17 cellular contexts compared by ENCODE assay signal in the genomic region with DNA sequence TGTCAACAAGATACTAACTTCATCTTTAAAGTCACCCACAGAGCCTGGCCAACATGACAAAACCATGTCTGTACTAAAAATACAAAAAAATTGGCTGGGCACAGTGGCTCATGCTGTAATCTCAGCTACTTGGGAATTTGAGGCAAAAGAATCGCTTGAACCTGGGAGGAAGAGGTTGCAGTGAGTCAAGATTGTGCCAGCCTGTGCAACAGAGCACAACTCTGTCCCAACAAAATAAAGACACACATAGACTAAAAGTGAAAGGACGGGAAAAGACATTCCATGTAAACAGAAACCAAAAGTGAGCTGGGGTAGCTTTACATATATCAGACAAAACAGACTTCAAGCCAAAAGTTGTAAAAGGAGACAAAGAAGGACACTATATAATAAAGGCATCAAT. TPM values are rescaled to one million over a fixed set of nuclear protein-coding genes. Genes with fewer than 3 reads are reported as not detected.
DNase-seq lines count a peak whose midpoint lies in the region; ATAC-seq, FAIRE-seq and TF ChIP-seq lines count a peak whose summit lies in the region.
"Had no signal": no experiment of that assay in that cellular context is flagged by ENCODE, and none has a peak within 500 bp of the region (broad histone marks: within the 10 kb centered on the region; RNA-seq: fewer than 3 reads in every experiment).

No MANE protein-coding gene starts in this region.

- no TSS peak for BruUV-seq in GM12878 (replicated peaks; lab: Mats Ljungman, UMichigan)

- no peak overlapping the region for H2AFZ ChIP-seq in GM12878 (ENCODE audit: control insufficient read depth, low read depth, low read length)

- H3K4me3 ChIP-seq in A549 (no peak overlapping the region), GM12878 (no peak overlapping the region), upper lobe of left lung (peak overlapping the region in 2 of 4 donors; percentile 0 to 3)

- SMC1A ChIA-PET in GM12878 (lab: Charles Lee; ENCODE audit: uncharacterized antibody, unreplicated experiment), result interaction anchor here (0.7 to 4.5 kb wide), 12 partner anchors 10 to 321 kb away, joined by 3 to 22 read pairs (median 5); no protein-coding TSS in a partner anchor

- H3K36me3 ChIP-seq in GM12878 (ENCODE audit: control insufficient read depth in 2 of 2, insufficient read depth in 2 of 2, low read length in 1 of 2), result peaks cover 0 to 7% of the 10 kb centered on the region in 2 experiments; a peak in 2 of 4 replicates
- no peaks in the 10 kb centered on the region for H3K36me3 ChIP-seq in upper lobe of left lung
- H3K36me3 ChIP-seq: brain microvascular endothelial cell had no signal

- H3K27me3 Mint-ChIP-seq in memory B cell, result no peaks in the 10 kb centered on the region

- no peak for TF ChIP-seq POLR2A in A549 (IDR thresholded peaks at IDR 0.05; ENCODE audit: low read length)
- no peak for TF ChIP-seq POLR2A in GM12878 (IDR thresholded peaks at IDR 0.05; ENCODE audit: low read depth, low read length)
- no peak for TF ChIP-seq POLR2A in upper lobe of left lung (IDR thresholded peaks at IDR 0.05)

- H3K9ac ChIP-seq in GM12878 (ENCODE audit: control insufficient read depth, insufficient read depth, low read length), result no peak overlapping the region

- 90% methylated on average over 2 of the region's 2 CpGs for WGBS in A549 (ENCODE audit: missing lambda C conversion rate)
- 48% methylated on average over 2 of the region's 2 CpGs for WGBS in GM12878 (ENCODE audit: insufficient coverage, insufficient replicate concordance, low lambda C conversion rate, missing lambda C conversion rate)
- 30 to 36% methylated on average over 2 of the region's 2 CpGs for WGBS in upper lobe of left lung, 2 donors

- H3K36me3 Mint-ChIP-seq in memory B cell, result peaks cover 21% of the 10 kb centered on the region

- FAIRE-seq in A549 (lab: Jason Lieb, UNC) (no peak), GM12878 (lab: Jason Lieb, UNC) (no peak)
- FAIRE-seq: G401.6 had no signal

- CTCF ChIA-PET in A549 (lab: Yijun Ruan, JAX), result interaction anchor here (0.5 to 2.7 kb wide), 2 partner anchors 10 to 435 kb away, joined by 3 to 14 read pairs; no protein-coding TSS in a partner anchor
- CTCF ChIA-PET in GM12878 (lab: Yijun Ruan, JAX), result interaction anchor here (0.8 to 2.8 kb wide), 7 partner anchors 10 to 34 kb away, joined by 3 to 27 read pairs (median 3); partner anchors contain the start of gene USP34

- POLR2A ChIA-PET in A549 (lab: Yijun Ruan, JAX), result no interaction called here
- POLR2A ChIA-PET in GM12878 (lab: Charles Lee), result interaction anchor here (1.0 to 2.7 kb wide), 5 partner anchors 10 to 32 kb away, joined by 3 to 11 read pairs (median 4); no protein-coding TSS in a partner anchor

- H3K9me3 Mint-ChIP-seq in memory B cell, result peaks cover 5% of the 10 kb centered on the region

- peaks cover 46% of the 10 kb centered on the region for H3K4me1 ChIP-seq in A549
- peaks cover 37% of the 10 kb centered on the region for H3K4me1 ChIP-seq in GM12878 (ENCODE audit: control insufficient read depth, insufficient read depth, low read length)
- H3K4me1 ChIP-seq in upper lobe of left lung, result peaks cover 43 to 63% (median 53%) of the 10 kb centered on the region in 4 donors

- TF ChIP-seq RAD21 in A549 (conservative IDR thresholded peaks at IDR 0.05 in 1 of 2, IDR thresholded peaks at IDR 0.05 in 1 of 2), result no peak
- TF ChIP-seq RAD21 in GM12878 (IDR thresholded peaks at IDR 0.05; ENCODE audit: insufficient read depth, low read depth, low read length), result no peak

- in situ Hi-C loops in GM12878 (cut with MboI), result no loop called here

- H4K20me1 ChIP-seq in GM12878 (ENCODE audit: control insufficient read depth, insufficient read depth), result peaks cover 10% of the 10 kb centered on the region; the same call in 1 of the 2 replicates

- no peak for DNase-seq in A549 (ENCODE audit: low read depth in 1 of 2, low spot score in 1 of 2)
- peak; percentile 32 for DNase-seq in EH (ENCODE audit: low read depth)
- no peak for DNase-seq in GM12878 (ENCODE audit: low read depth, low spot score)
- DNase-seq in memory B cell (ENCODE audit: low spot score in 2 of 2), result no peak
- no peak for DNase-seq in COR-L47 (lab: John Stamatoyannopoulos, UW)
- no peak for DNase-seq in HuH-7.5 (ENCODE audit: low spot score)
- no peak for DNase-seq in upper lobe of left lung
- DNase-seq: activated T-cell treated with anti-CD3 and anti-CD28 coated beads, Interleukin-2, amount 50 U/mL, for 1 hour; brain microvascular endothelial cell; C1 segment of cervical spinal cord; hypothalamus; NCI-H1436; NCI-H526; SHP77 treated with DMSO at 0.1 percent for 48 hours had no signal

- TF ChIP-seq CTCF in A549 (IDR thresholded peaks at IDR 0.05) (no peak), GM12878 (IDR thresholded peaks at IDR 0.05 in 2 of 3, conservative IDR thresholded peaks at IDR 0.05 in 1 of 3; ENCODE audit: control insufficient read depth in 2 of 3, extremely low read depth in 1 of 3, insufficient read depth in 1 of 3, low read depth in 3 of 3, low read length in 3 of 3) (no peak), upper lobe of left lung (IDR thresholded peaks at IDR 0.05) (no peak)

- peak overlapping the region; percentile 17 for H3K27ac Mint-ChIP-seq in memory B cell

- peaks cover 46% of the 10 kb centered on the region for H3K4me1 Mint-ChIP-seq in memory B cell

- H3K9me3 ChIP-seq in A549, result no peaks in the 10 kb centered on the region
- H3K9me3 ChIP-seq in GM12878 (replicated peaks; ENCODE audit: control insufficient read depth, insufficient read depth, low read length), result no peaks in the 10 kb centered on the region; the same call in 1 of the 3 replicates
- H3K9me3 ChIP-seq in upper lobe of left lung, result no peaks in the 10 kb centered on the region

- peaks cover 88% of the 10 kb centered on the region for H3K79me2 ChIP-seq in GM12878 (ENCODE audit: control insufficient read depth, insufficient read depth, low read length)

- ATAC-seq in A549 (no peak), GM12878 (peak; percentile 9), memory B cell (ENCODE audit: low read depth) (no peak), HG03039 (IDR thresholded peaks at IDR 0.05; ENCODE audit: unreplicated experiment) (no peak), upper lobe of left lung (ENCODE audit: low FRiP score in 2 of 2) (no peak)

- H3K27me3 ChIP-seq in GM12878 (replicated peaks in 1 of 2; ENCODE audit: control insufficient read depth in 2 of 2, insufficient read depth in 2 of 2, low read length in 1 of 2), result no peaks in the 10 kb centered on the region
- H3K27me3 ChIP-seq in upper lobe of left lung, result no peaks in the 10 kb centered on the region
- H3K27me3 ChIP-seq: brain microvascular endothelial cell had no signal

- intact Hi-C loops in GM12878 (cut with micrococcal nuclease; ENCODE audit: unreplicated experiment), result no loop called here

- H3K27ac ChIP-seq in A549, result no peak overlapping the region
- no peak overlapping the region for H3K27ac ChIP-seq in GM12878 (ENCODE audit: control insufficient read depth, insufficient read depth)
- peak overlapping the region in 2 of 4 donors; percentile 4 to 61 for H3K27ac ChIP-seq in upper lobe of left lung
- H3K27ac ChIP-seq: brain microvascular endothelial cell, VCaP had no signal

- RAD21 ChIA-PET in GM12878 (lab: Charles Lee; ENCODE audit: unreplicated experiment), result interaction anchor here (0.9 to 3.0 kb wide), 2 partner anchors 10 to 16 kb away, joined by 3 to 20 read pairs; no protein-coding TSS in a partner anchor

- TF ChIP-seq EP300 in A549 (IDR thresholded peaks at IDR 0.05) (no peak), GM12878 (IDR thresholded peaks at IDR 0.05; ENCODE audit: borderline replicate concordance in 1 of 2, control insufficient read depth in 1 of 2, low read depth in 2 of 2, low read length in 2 of 2) (no peak), upper lobe of left lung (IDR thresholded peaks at IDR 0.05) (no peak)

- peak overlapping the region; percentile 6 for H3K4me3 Mint-ChIP-seq in memory B cell

- H3K4me2 ChIP-seq in A549 (peak overlapping the region; percentile 4; the same call in 2 of the 3 replicates), GM12878 (ENCODE audit: control insufficient read depth, insufficient read depth) (peak overlapping the region; percentile 12; the same call in 1 of the 2 replicates)

TF ChIP-seq in A549, 52 proteins besides CTCF, POLR2A, EP300 and RAD21 (continues in another document):
- TF ChIP-seq BHLHE40 (IDR thresholded peaks at IDR 0.05; ENCODE audit: low read depth, low read length) (no peak), CHD4 (IDR thresholded peaks at IDR 0.05; ENCODE audit: borderline replicate concordance) (no peak)

TF ChIP-seq in GM12878, 131 proteins besides CTCF, POLR2A, EP300 and RAD21:
- TF ChIP-seq IKZF2 (IDR thresholded peaks at IDR 0.05) (peak; percentile 34 to 37; a peak in 1 of 4 replicates), EZH2 (IDR thresholded peaks at IDR 0.05; ENCODE audit: borderline replicate concordance, control insufficient read depth, low read depth, low read length) (no peak)
TF ChIP-seq in GM12878: peak in this region for 1.

RNA-seq across cellular contexts. Expression of gene USP34, which starts 34.8 kb away (rescaled TPM):
- polyA plus RNA-seq in A549 (2011; rRNA removed), result 132 TPM in 2 replicates
- polyA plus RNA-seq in A549 (2012; cell fraction: cytosol; rRNA removed), result 23.8 and 26.5 TPM in 2 replicates
- 35.8 and 62.6 TPM in 2 replicates for polyA plus RNA-seq in A549 (2012; cell fraction: nucleus; rRNA removed)
- 47.7 to 50.7 TPM (median 48.2 TPM) in 3 replicates for polyA plus RNA-seq in A549 (2017; fragmentation: RNase III; extraction: RNeasy Plus Mini Kit Qiagen cat#74134 plus additional on column Dnase treatment)
- 178 and 191 TPM in 2 replicates for polyA minus RNA-seq in A549 (2011; rRNA and poly(A)+ RNA removed)
- 756 and 775 TPM in 2 replicates for total RNA-seq in GM12878 (2013; cell fraction: nucleolus; rRNA removed)
- total RNA-seq in GM12878 (2014; rRNA removed), result 81.6 and 89.0 TPM in 2 replicates
- total RNA-seq in GM12878 (2014; rRNA removed; fragmentation: Illumina TruSeq; extraction: Trizol), result 81.4 and 96.3 TPM in 2 replicates
- 71.0 and 78.8 TPM in 2 replicates for total RNA-seq in GM12878 (2021)
- 59.4 TPM for polyA plus RNA-seq in GM12878 (2011; ENCODE audit: low read depth)
- polyA plus RNA-seq in GM12878 (2011; rRNA removed), result 83.7 and 114 TPM in 2 replicates
- 34.3 and 50.2 TPM in 2 replicates for polyA plus RNA-seq in GM12878 (2011; cell fraction: cytosol; rRNA removed)
- 129 and 138 TPM in 2 replicates for polyA plus RNA-seq in GM12878 (2011; cell fraction: nucleus; rRNA removed)
- polyA plus RNA-seq in GM12878 (2012), result 52.3 and 70.2 TPM in 2 replicates
- 106 and 137 TPM in 2 replicates for polyA plus RNA-seq in GM12878 (2014; fragmentation: Illumina TruSeq; extraction: Trizol)
- polyA plus RNA-seq in GM12878 (2014; fragmentation: Nextera tagmentation; extraction: Ambion mirVana), result 10 to 100 TPM; 26.2 to 30.6 TPM
- polyA plus RNA-seq in GM12878 (2014; rRNA removed), result 40.9 and 45.4 TPM in 2 replicates
- polyA plus RNA-seq in GM12878 (2016; fragmentation: Nextera tagmentation; extraction: Ambion mirVana), result 10 to 100 TPM; 27.1 to 33.9 TPM
- polyA minus RNA-seq in GM12878 (2011; rRNA and poly(A)+ RNA removed), result 177 and 275 TPM in 2 replicates
- 60.3 and 62.2 TPM in 2 replicates for polyA minus RNA-seq in GM12878 (2011; cell fraction: cytosol; rRNA and poly(A)+ RNA removed)
- 135 and 222 TPM in 2 replicates for polyA minus RNA-seq in GM12878 (2011; cell fraction: nucleus; rRNA and poly(A)+ RNA removed)
- total RNA-seq in upper lobe of left lung, result 100 to 1,000 TPM in 4 of 6 donors, 10 to 100 TPM in 2; 73.8 to 223 (median 114) TPM
